ENCODE assay signal across 8 cellular contexts in the genomic region with DNA sequence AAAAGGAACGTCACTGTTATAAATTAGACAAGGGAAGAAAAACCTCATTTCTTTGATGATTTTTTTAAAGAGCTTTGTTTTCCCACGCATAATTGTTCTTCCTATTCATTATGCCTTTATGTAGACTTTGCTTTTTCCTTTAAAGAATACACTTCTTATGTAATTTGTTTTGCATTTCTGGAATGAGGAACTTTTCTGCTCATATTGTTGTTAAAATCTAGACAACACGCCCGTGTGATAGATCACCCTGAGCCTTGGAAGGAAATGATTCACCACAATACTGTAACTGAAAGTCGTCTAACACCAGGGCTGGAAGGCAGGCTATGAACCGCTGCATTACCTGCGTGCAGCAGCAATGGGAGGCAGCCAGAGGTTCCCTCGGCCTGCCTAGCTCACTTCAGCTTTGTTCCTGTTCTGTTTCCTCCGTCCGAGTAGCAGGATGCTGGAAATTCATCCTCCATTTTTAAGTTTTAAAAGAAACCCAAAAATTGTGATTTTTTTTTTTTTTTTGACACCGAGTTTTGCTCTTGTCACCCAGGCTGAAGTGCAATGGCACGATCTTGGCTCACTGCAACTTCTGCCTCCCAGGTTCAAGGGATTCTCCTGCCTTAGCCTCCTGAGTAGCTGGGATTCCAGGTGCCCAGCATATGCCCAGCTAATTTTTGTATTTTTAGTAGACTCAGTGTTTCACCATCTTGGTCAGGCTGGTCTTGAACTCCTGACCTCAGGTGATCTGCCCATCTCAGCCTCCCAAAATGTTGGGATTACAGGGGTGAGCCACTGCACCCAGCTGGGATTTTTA. TPM values are rescaled to one million over a fixed set of nuclear protein-coding genes. Genes with fewer than 3 reads are reported as not detected.
DNase-seq lines count a peak whose midpoint lies in the region; ATAC-seq and TF ChIP-seq lines count a peak whose summit lies in the region.

No MANE protein-coding gene starts in this region.

- H3K4me3 ChIP-seq in NT2/D1 (ENCODE audit: insufficient read length, low read depth) (no peak overlapping the region), fibroblast of pulmonary artery (replicated peaks; ENCODE audit: low read depth, low read length) (peak overlapping the region; percentile 21), prostate gland (no peak overlapping the region)

- no peak for TF ChIP-seq CTCF in fibroblast of pulmonary artery (IDR thresholded peaks at IDR 0.05; ENCODE audit: low read length, missing control alignments)
- no peak for TF ChIP-seq CTCF in prostate gland (IDR thresholded peaks at IDR 0.05)

- peak; percentile 95 for ATAC-seq in GM18498 (IDR thresholded peaks at IDR 0.05; ENCODE audit: unreplicated experiment)
- peak; percentile 95 for ATAC-seq in HG02798 (IDR thresholded peaks at IDR 0.05; ENCODE audit: poor library complexity, unreplicated experiment)

- WGBS in prostate gland, result 25% methylated on average over 12 of the region's 12 CpGs

- intact Hi-C loops in prostate gland (cut with DNase I), result no loop called here

- peak overlapping the region; percentile 21 for H3K9ac ChIP-seq in NT2/D1 (ENCODE audit: insufficient read length, low read depth)

- no peak for TF ChIP-seq POLR2A in prostate gland (IDR thresholded peaks at IDR 0.05)

- H3K27ac ChIP-seq in prostate gland, result peak overlapping the region; percentile 76 to 87

- H3K9me3 ChIP-seq in NT2/D1 (ENCODE audit: insufficient read depth, low read length), result no peaks in the 10 kb centered on the region
- no peaks in the 10 kb centered on the region for H3K9me3 ChIP-seq in prostate gland

- H3K27me3 ChIP-seq in NT2/D1 (ENCODE audit: insufficient read depth, insufficient read length), result no peaks in the 10 kb centered on the region
- no peaks in the 10 kb centered on the region for H3K27me3 ChIP-seq in prostate gland (replicated peaks; ENCODE audit: insufficient read depth)

- peaks cover 3% of the 10 kb centered on the region for H3K4me1 ChIP-seq in NT2/D1 (ENCODE audit: insufficient read depth, insufficient read length)
- H3K4me1 ChIP-seq in prostate gland (replicated peaks), result peaks cover 3% of the 10 kb centered on the region

- DNase-seq in NT2/D1 (ENCODE audit: low read depth, low spot score), result no peak
- peak; percentile 54 for DNase-seq in activated T-cell treated with anti-CD3 and anti-CD28 coated beads for 24 hours (ENCODE audit: low read depth)
- peak; percentile 83 for DNase-seq in fibroblast of pulmonary artery (ENCODE audit: low read depth)
- DNase-seq in prostate gland (ENCODE audit: low spot score), result peak; percentile 34
- no peak for DNase-seq in NCI-H774 (lab: John Stamatoyannopoulos, UW)
- no peak for DNase-seq in NCI-H510A treated with DMSO at 0.1 percent for 48 hours (lab: John Stamatoyannopoulos, UW)

- no peaks in the 10 kb centered on the region for H3K36me3 ChIP-seq in NT2/D1 (ENCODE audit: insufficient read depth, insufficient read length, low read length)
- H3K36me3 ChIP-seq in prostate gland, result no peaks in the 10 kb centered on the region

RNA-seq across cellular contexts. Expression of gene ZNF217, which starts 49.6 kb away (rescaled TPM):
- 10 to 100 TPM; 35.4 to 44.5 TPM for total RNA-seq in prostate gland

Comparison
In these comparisons a context has a peak if more than half of its experiments do, and no peak if none do; other contexts are left out.
1. DNase-seq: peak in activated T-cell treated with anti-CD3 and anti-CD28 coated beads for 24 hours (single experiment), fibroblast of pulmonary artery (single experiment) and prostate gland (single experiment); none in NT2/D1 (single experiment), NCI-H774 (single experiment) and NCI-H510A treated with DMSO at 0.1 percent for 48 hours (single experiment).